18 cellular contexts compared by ENCODE assay signal in the genomic region with DNA sequence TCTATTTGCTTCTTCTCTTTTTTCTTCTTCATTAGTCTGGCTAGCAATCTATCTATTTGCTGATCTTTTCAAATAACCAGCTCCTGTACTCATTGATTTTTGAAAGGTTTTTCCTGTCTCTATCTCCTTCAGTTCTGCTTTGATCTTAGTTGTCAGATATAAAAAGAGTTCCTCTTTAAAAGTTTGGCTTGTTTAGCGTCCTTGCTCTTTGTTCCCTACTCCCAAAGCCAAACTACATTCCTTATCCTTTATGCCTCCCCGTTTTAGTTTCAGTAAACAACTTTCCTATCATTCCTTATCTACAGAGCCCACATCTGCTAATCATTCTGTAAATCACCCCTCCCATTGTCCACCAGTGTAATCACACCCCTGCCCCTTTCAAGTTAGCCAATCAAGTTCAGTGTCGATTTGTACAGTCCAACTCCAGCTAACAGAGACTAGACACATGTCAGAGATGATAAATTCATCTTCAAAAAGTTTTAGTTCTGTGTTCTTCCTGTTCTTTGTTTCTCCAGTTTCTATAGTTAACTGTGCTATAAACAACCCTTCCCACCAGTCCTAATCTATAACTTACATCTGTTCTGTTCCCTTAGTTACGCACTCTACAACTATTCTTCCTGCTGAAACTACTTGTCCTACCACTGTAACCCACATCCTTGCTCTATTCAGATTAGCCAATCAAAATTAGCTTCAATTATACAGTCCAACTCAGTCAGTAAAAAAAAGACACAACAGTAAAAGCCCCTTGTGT. TPM values are rescaled to one million over a fixed set of nuclear protein-coding genes. Genes with fewer than 3 reads are reported as not detected.
A peak's percentile ranks its signal among the peaks of the same experiment; 100 is the strongest.
DNase-seq lines count a peak whose midpoint lies in the region; ATAC-seq and TF ChIP-seq lines count a peak whose summit lies in the region.
"Had no signal": no experiment of that assay in that cellular context is flagged by ENCODE, and none has a peak within 500 bp of the region (broad histone marks: within the 10 kb centered on the region; RNA-seq: fewer than 3 reads in every experiment).

No MANE protein-coding gene starts in this region.

- TF ChIP-seq EP300 in gastroesophageal sphincter (IDR thresholded peaks at IDR 0.05) = no peak

- no peak overlapping the region for H2AFZ ChIP-seq in smooth muscle cell (ENCODE audit: low read depth)

- H3K9me3 Mint-ChIP-seq in activated CD4-positive, alpha-beta T cell treated with anti-CD3 and anti-CD28 coated beads, Interleukin-2, amount 10 ng/mL, durations not matched to agents 24 days and 14 days = no peaks in the 10 kb centered on the region

- no peaks in the 10 kb centered on the region for H3K4me1 ChIP-seq in gastroesophageal sphincter
- H3K4me1 ChIP-seq in smooth muscle cell (ENCODE audit: low read depth) = peaks cover 30% of the 10 kb centered on the region
- H3K4me1 ChIP-seq: vagina had no signal

- H4K20me1 ChIP-seq in smooth muscle cell (ENCODE audit: low read depth) = no peaks in the 10 kb centered on the region

- peaks cover 6% of the 10 kb centered on the region for H3K4me1 Mint-ChIP-seq in activated CD4-positive, alpha-beta T cell treated with anti-CD3 and anti-CD28 coated beads, Interleukin-2, amount 10 ng/mL, durations not matched to agents 24 days and 14 days
- H3K4me1 Mint-ChIP-seq in T-helper 17 cell = no peaks in the 10 kb centered on the region
- H3K4me1 Mint-ChIP-seq: IgD-negative memory B cell had no signal

- WGBS in gastroesophageal sphincter (ENCODE audit: low coverage in 1 of 2), 2 donors = 32 to 49% methylated on average over 3 to 4 of the region's 4 CpGs
- 45% methylated on average over 4 of the region's 4 CpGs for WGBS in smooth muscle cell (ENCODE audit: low lambda C conversion rate)

- intact Hi-C loops in activated CD4-positive, alpha-beta T cell treated with anti-CD3 and anti-CD28 coated beads, Interleukin-2, amount 10 ng/mL, durations not matched to agents 24 days and 14 days (cut with micrococcal nuclease) = no loop called here

- no peaks in the 10 kb centered on the region for H3K27me3 Mint-ChIP-seq in activated CD4-positive, alpha-beta T cell treated with anti-CD3 and anti-CD28 coated beads, Interleukin-2, amount 10 ng/mL, durations not matched to agents 24 days and 14 days
- H3K27me3 Mint-ChIP-seq in T-helper 17 cell = no peaks in the 10 kb centered on the region
- H3K27me3 Mint-ChIP-seq: IgD-negative memory B cell had no signal

- H3K36me3 ChIP-seq in gastroesophageal sphincter (no peaks in the 10 kb centered on the region), smooth muscle cell (ENCODE audit: low read depth) (no peaks in the 10 kb centered on the region)
- H3K36me3 ChIP-seq: neutrophil, Peyer's patch, vagina had no signal

- no peak overlapping the region for H3K27ac ChIP-seq in gastroesophageal sphincter
- H3K27ac ChIP-seq in smooth muscle cell (ENCODE audit: low read depth) = peak overlapping the region; percentile 52
- H3K27ac ChIP-seq: neutrophil, Peyer's patch, vagina had no signal

- H3K27ac Mint-ChIP-seq in activated CD4-positive, alpha-beta T cell treated with anti-CD3 and anti-CD28 coated beads, Interleukin-2, amount 10 ng/mL, durations not matched to agents 24 days and 14 days = peak overlapping the region; percentile 41
- no peak overlapping the region for H3K27ac Mint-ChIP-seq in T-helper 17 cell
- H3K27ac Mint-ChIP-seq: IgD-negative memory B cell had no signal

- no peak for TF ChIP-seq POLR2A in gastroesophageal sphincter (IDR thresholded peaks at IDR 0.05)

- no peaks in the 10 kb centered on the region for H3F3A ChIP-seq in smooth muscle cell (ENCODE audit: low read depth)

- H3K9me3 ChIP-seq in T-helper 17 cell (ENCODE audit: control insufficient read depth, low read length, poor library complexity, severe bottlenecking) (no peaks in the 10 kb centered on the region), gastroesophageal sphincter (peaks cover 0 to 7% (median 0%) of the 10 kb centered on the region in 3 donors), smooth muscle cell (replicated peaks; ENCODE audit: low read depth) (no peaks in the 10 kb centered on the region)
- H3K9me3 ChIP-seq: neutrophil, Peyer's patch, vagina had no signal

- peak overlapping the region; percentile 13 for H3K4me3 Mint-ChIP-seq in activated CD4-positive, alpha-beta T cell treated with anti-CD3 and anti-CD28 coated beads, Interleukin-2, amount 10 ng/mL, durations not matched to agents 24 days and 14 days
- no peak overlapping the region for H3K4me3 Mint-ChIP-seq in T-helper 17 cell
- H3K4me3 Mint-ChIP-seq: IgD-negative memory B cell had no signal

- H3K4me3 ChIP-seq in gastroesophageal sphincter (no peak overlapping the region), smooth muscle cell (no peak overlapping the region)
- H3K4me3 ChIP-seq: lung, Peyer's patch, vagina had no signal

- peak; percentile 40 for ATAC-seq in T-helper 17 cell
- peak; percentile 48 for ATAC-seq in gastroesophageal sphincter

- no peaks in the 10 kb centered on the region for H3K36me3 Mint-ChIP-seq in activated CD4-positive, alpha-beta T cell treated with anti-CD3 and anti-CD28 coated beads, Interleukin-2, amount 10 ng/mL, durations not matched to agents 24 days and 14 days (ENCODE audit: low read depth)
- H3K36me3 Mint-ChIP-seq in T-helper 17 cell (ENCODE audit: low read depth) = no peaks in the 10 kb centered on the region
- H3K36me3 Mint-ChIP-seq: IgD-negative memory B cell had no signal

- H3K79me2 ChIP-seq in smooth muscle cell (ENCODE audit: low read depth) = no peaks in the 10 kb centered on the region

- H3K9ac ChIP-seq in smooth muscle cell (ENCODE audit: low read depth) = no peak overlapping the region

- no peak for TF ChIP-seq CTCF in gastroesophageal sphincter (IDR thresholded peaks at IDR 0.05)
- TF ChIP-seq CTCF in smooth muscle cell (IDR thresholded peaks at IDR 0.05; ENCODE audit: borderline replicate concordance, insufficient read depth, poor library complexity, severe bottlenecking) = no peak

- H3K27me3 ChIP-seq in gastroesophageal sphincter (no peaks in the 10 kb centered on the region), smooth muscle cell (ENCODE audit: low read depth) (no peaks in the 10 kb centered on the region)
- H3K27me3 ChIP-seq: neutrophil, Peyer's patch, vagina had no signal

- DNase-seq in activated CD4-positive, alpha-beta T cell treated with anti-CD3 and anti-CD28 coated beads, Interleukin-2, amount 10 ng/mL, durations not matched to agents 24 days and 14 days = no peak
- no peak for DNase-seq in activated CD4-positive, alpha-beta T cell treated with anti-CD3 and anti-CD28 coated beads, Interleukin-2, amount 50 U/mL, for 1 hour
- no peak for DNase-seq in T-helper 17 cell
- no peak for DNase-seq in smooth muscle cell (lab: John Stamatoyannopoulos, UW; ENCODE audit: unreplicated experiment)
- DNase-seq in NCI-H748 (lab: John Stamatoyannopoulos, UW; ENCODE audit: unreplicated experiment) = no peak
- no peak for DNase-seq in iPS-NIHi11 (ENCODE audit: low spot score)
- DNase-seq in activated gamma-delta T cell treated with Interleukin-2 at 50 U/mL for 16 hours = no peak
- DNase-seq: GF-D8; NCI-H146; NCI-H510A treated with DMSO at 0.1 percent for 48 hours; Peyer's patch; stimulated activated CD4-positive, alpha-beta T cell treated with anti-CD3 and anti-CD28 coated beads, Interleukin-4, amount 100 ng/mL, for 4 hours; SW 1271 had no signal

- no peak overlapping the region for H3K4me2 ChIP-seq in smooth muscle cell

RNA-seq across cellular contexts. Expression of a gene that starts 44.4 kb away (rescaled TPM):
- 1.2 and 1.5 TPM in 2 replicates for total RNA-seq in activated CD4-positive, alpha-beta T cell treated with anti-CD3 and anti-CD28 coated beads, Interleukin-2, amount 10 ng/mL, durations not matched to agents 24 days and 14 days
- total RNA-seq in T-helper 17 cell (1 to 10 TPM in 1 of 2 donors, under 1 TPM in 1; 0.32 to 4.8 TPM), gastroesophageal sphincter (100 to 1,000 TPM in 1 of 4 donors, 10 to 100 TPM in 3; 42.6 to 141 (median 66.1) TPM), smooth muscle cell (194 and 243 TPM in 2 replicates)
- 159 and 169 TPM in 2 replicates for polyA plus RNA-seq in smooth muscle cell

Comparison
In these comparisons a context has a peak if more than half of its experiments do, and no peak if none do; other contexts are left out.
1. RNA of a gene that starts 44.4 kb away (total RNA-seq): 194 to 243 TPM in smooth muscle cell and 42.6 to 141 TPM in gastroesophageal sphincter; 0.32 to 4.8 TPM in T-helper 17 cell and 1.2 to 1.5 TPM in activated CD4-positive, alpha-beta T cell treated with anti-CD3 and anti-CD28 coated beads, Interleukin-2, amount 10 ng/mL, durations not matched to agents 24 days and 14 days; every median in the first group is over 4 times any median in the second.